18 cellular contexts compared by ENCODE assay signal in the genomic region with DNA sequence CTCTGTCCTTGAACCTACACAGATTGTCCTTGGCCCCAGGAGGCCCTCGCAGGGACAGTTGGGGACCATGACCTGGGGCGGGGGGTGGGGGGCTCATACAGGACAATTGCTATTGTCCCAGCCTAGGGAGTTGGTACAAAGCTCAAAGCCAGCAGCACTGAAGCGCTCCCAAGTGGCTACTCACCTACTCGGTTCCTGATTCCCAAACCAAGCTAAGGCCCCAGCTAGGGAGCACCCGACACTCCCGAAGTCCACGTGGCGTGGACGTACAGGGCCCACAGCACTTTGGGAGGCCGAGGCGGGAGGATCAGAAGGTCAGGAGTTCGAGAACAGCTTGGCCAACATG.
"Had no signal": no experiment of that assay in that cellular context is flagged by ENCODE, and none has a peak within 500 bp of the region (broad histone marks: within the 10 kb centered on the region; RNA-seq: fewer than 3 reads in every experiment).

No MANE protein-coding gene starts in this region.

- H3K4me3 ChIP-seq: colonic mucosa, heart left ventricle, mucosa of descending colon, psoas muscle, stomach, thoracic aorta, transverse colon had no signal

- H3K27me3 ChIP-seq: colonic mucosa, neutrophil, transverse colon had no signal

- H3K9me3 ChIP-seq: colonic mucosa, heart left ventricle, mucosa of descending colon, neutrophil, psoas muscle, stomach, thoracic aorta, transverse colon had no signal

- FAIRE-seq: endothelial cell of umbilical vein, urothelium cell line had no signal

- ATAC-seq: mucosa of descending colon; naive thymus-derived CD8-positive, alpha-beta T cell; psoas muscle; sciatic nerve had no signal

- DNase-seq: colonic mucosa; dermis blood vessel endothelial cell; endodermal cell; hypothalamus; naive thymus-derived CD8-positive, alpha-beta T cell; psoas muscle; stimulated activated CD4-positive, alpha-beta T cell treated with anti-CD3 and anti-CD28 coated beads, Interleukin-12 subunit alpha, Interleukin-12 subunit beta, amount 100 ng/mL, for 4 hours; stimulated activated naive CD4-positive, alpha-beta T cell; stomach; substantia nigra; transverse colon had no signal

- H3K27ac ChIP-seq: colonic mucosa, heart left ventricle, neutrophil, psoas muscle, stomach, thoracic aorta, transverse colon had no signal

- H3K4me1 ChIP-seq: colonic mucosa, psoas muscle, transverse colon had no signal

- H3K36me3 ChIP-seq: colonic mucosa, heart left ventricle, neutrophil, stomach, thoracic aorta, transverse colon had no signal
